ENCODE assay signal across 23 cellular contexts in the genomic region with DNA sequence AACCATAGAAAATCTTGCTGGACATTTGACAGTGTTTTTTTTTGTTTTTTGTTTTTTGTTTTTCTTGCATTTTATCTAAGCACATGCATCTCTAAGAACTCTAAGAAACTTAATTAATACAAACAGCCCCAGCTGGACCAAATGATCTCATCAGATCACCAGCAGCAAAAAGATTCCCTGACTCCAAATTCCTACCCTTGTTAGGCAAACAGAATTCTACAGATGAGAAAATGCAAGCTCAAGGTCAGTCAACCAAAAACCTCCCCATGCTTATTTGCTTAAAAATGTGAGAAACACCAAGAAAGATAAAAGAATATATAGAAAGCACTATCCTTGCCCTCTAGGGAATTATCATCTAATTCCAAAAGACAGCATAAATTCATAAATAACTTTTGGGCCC.
DNase-seq lines count a peak whose midpoint lies in the region; ATAC-seq and TF ChIP-seq lines count a peak whose summit lies in the region.
"Had no signal": no experiment of that assay in that cellular context is flagged by ENCODE, and none has a peak within 500 bp of the region (broad histone marks: within the 10 kb centered on the region; RNA-seq: fewer than 3 reads in every experiment).

No MANE protein-coding gene starts in this region.

- peak overlapping the region; percentile 40 for H3K4me2 ChIP-seq in Karpas-422 (ENCODE audit: low read depth, low read length, poor library complexity, severe bottlenecking)
- no peak overlapping the region for H3K4me2 ChIP-seq in mesenchymal stem cell (ENCODE audit: low read length, poor library complexity, severe bottlenecking)
- H3K4me2 ChIP-seq: A549; BLaER1 treated with 17β-estradiol and CSF1 and Interleukin-3, amounts not matched to agents 10 nM and 100 nM had no signal

- DNase-seq in Karpas-422 (no peak), mesenchymal stem cell (no peak), prostate gland (ENCODE audit: low spot score) (no peak)
- no peak for DNase-seq in effector CD8-positive, alpha-beta T cell (lab: John Stamatoyannopoulos, UW)
- DNase-seq: AML-193; CD4-positive, alpha-beta T cell; GOT3; HFFc6; Kasumi-1; NCI-H1092 treated with DMSO at 0.1 percent for 48 hours; NCI-H1436; NCI-H187 treated with DMSO at 0.1 percent for 48 hours; NCI-H2171 treated with DMSO at 0.1 percent for 48 hours; NCI-H345; NCI-H510A treated with DMSO at 0.1 percent for 48 hours; NCI-H774; SJCRH30 had no signal

- ATAC-seq in HG03196 (IDR thresholded peaks at IDR 0.05; ENCODE audit: unreplicated experiment) (no peak), HG03439 (IDR thresholded peaks at IDR 0.05; ENCODE audit: unreplicated experiment) (no peak)
- ATAC-seq: A549 had no signal

- no peak for TF ChIP-seq CTCF in prostate gland (IDR thresholded peaks at IDR 0.05)

- H3K4me3 ChIP-seq in Karpas-422 (ENCODE audit: low read length) (no peak overlapping the region), mesenchymal stem cell (ENCODE audit: insufficient read depth in 1 of 2, low read depth in 1 of 2, low read length in 2 of 2) (no peak overlapping the region), prostate gland (no peak overlapping the region)
- H3K4me3 ChIP-seq: A549; BLaER1 treated with 17β-estradiol and CSF1 and Interleukin-3, amounts not matched to agents 10 nM and 100 nM; HAP-1; SJCRH30 had no signal

- H3K79me2 ChIP-seq in Karpas-422 (ENCODE audit: low read length) = peaks cover 100% of the 10 kb centered on the region

- no peak for TF ChIP-seq POLR2A in prostate gland (IDR thresholded peaks at IDR 0.05)

- H2AFZ ChIP-seq in Karpas-422 (ENCODE audit: low read length) = no peak overlapping the region
- no peak overlapping the region for H2AFZ ChIP-seq in mesenchymal stem cell (ENCODE audit: low read depth, low read length)

- peaks cover 8% of the 10 kb centered on the region for H3K79me1 ChIP-seq in mesenchymal stem cell (replicated peaks; ENCODE audit: low read length, poor library complexity, severe bottlenecking)

- no peak overlapping the region for H2BK15ac ChIP-seq in mesenchymal stem cell (ENCODE audit: low read depth, poor library complexity, severe bottlenecking)

- peak overlapping the region; percentile 78 for H2AK5ac ChIP-seq in mesenchymal stem cell (ENCODE audit: low read length, severe bottlenecking)

- H3K27me3 ChIP-seq in Karpas-422 (ENCODE audit: low read length) = no peaks in the 10 kb centered on the region
- no peaks in the 10 kb centered on the region for H3K27me3 ChIP-seq in mesenchymal stem cell (ENCODE audit: control insufficient read depth in 1 of 2, insufficient read depth in 1 of 2, low read length in 2 of 2)
- no peaks in the 10 kb centered on the region for H3K27me3 ChIP-seq in prostate gland (replicated peaks; ENCODE audit: insufficient read depth)
- H3K27me3 ChIP-seq: BLaER1 treated with 17β-estradiol and CSF1 and Interleukin-3, amounts not matched to agents 10 nM and 100 nM; SJCRH30 had no signal

- H4K20me1 ChIP-seq in Karpas-422 (ENCODE audit: insufficient read depth, low read depth, low read length) = no peaks in the 10 kb centered on the region
- H4K20me1 ChIP-seq: BLaER1 treated with 17β-estradiol and CSF1 and Interleukin-3, amounts not matched to agents 10 nM and 100 nM had no signal

- H3K14ac ChIP-seq in mesenchymal stem cell (ENCODE audit: low read length in 2 of 2) = no peak overlapping the region

- peak overlapping the region; percentile 14 for H3K27ac Mint-ChIP-seq in dendritic cell treated with granulocyte-macrophage colony-stimulating factor and Interleukin-4, amounts not matched to agents 40 ng/mL and 50 ng/mL, for 4 days
- H3K27ac Mint-ChIP-seq: CD4-positive, alpha-beta T cell; HFFc6 had no signal

- H3K27me3 Mint-ChIP-seq in dendritic cell treated with granulocyte-macrophage colony-stimulating factor and Interleukin-4, amounts not matched to agents 40 ng/mL and 50 ng/mL, for 4 days = no peaks in the 10 kb centered on the region
- H3K27me3 Mint-ChIP-seq: CD4-positive, alpha-beta T cell had no signal

- no peak overlapping the region for H4K8ac ChIP-seq in mesenchymal stem cell (ENCODE audit: low read length)

- H3K9me2 ChIP-seq in Karpas-422 (replicated peaks; ENCODE audit: insufficient read depth, low read length) = no peaks in the 10 kb centered on the region

- H3K23ac ChIP-seq in mesenchymal stem cell (ENCODE audit: low read length in 2 of 2) = no peak overlapping the region

- no peak overlapping the region for H2BK120ac ChIP-seq in mesenchymal stem cell (ENCODE audit: low read depth, low read length)

- H3K4me1 ChIP-seq in Karpas-422 (ENCODE audit: low read length) = peaks cover 96% of the 10 kb centered on the region
- peaks cover 11% of the 10 kb centered on the region for H3K4me1 ChIP-seq in mesenchymal stem cell (ENCODE audit: control insufficient read depth, insufficient read depth, low read depth, low read length)
- H3K4me1 ChIP-seq in prostate gland (replicated peaks) = no peaks in the 10 kb centered on the region
- H3K4me1 ChIP-seq: SJCRH30 had no signal

- H3K36me3 Mint-ChIP-seq in dendritic cell treated with granulocyte-macrophage colony-stimulating factor and Interleukin-4, amounts not matched to agents 40 ng/mL and 50 ng/mL, for 4 days (ENCODE audit: low read depth) = peaks cover 5% of the 10 kb centered on the region

- intact Hi-C loops in dendritic cell treated with granulocyte-macrophage colony-stimulating factor and Interleukin-4, amounts not matched to agents 40 ng/mL and 50 ng/mL, for 4 days (cut with micrococcal nuclease) = no loop called here
- intact Hi-C loops in prostate gland (cut with DNase I) = no loop called here

- H3K36me3 ChIP-seq in Karpas-422 (ENCODE audit: insufficient read depth, low read length) = peaks cover 11% of the 10 kb centered on the region; the same call in 1 of the 2 replicates
- H3K36me3 ChIP-seq in mesenchymal stem cell (ENCODE audit: control insufficient read depth in 1 of 2, insufficient read depth in 2 of 2, low read depth in 1 of 2, low read length in 2 of 2) = no peaks in the 10 kb centered on the region
- H3K36me3 ChIP-seq in prostate gland = no peaks in the 10 kb centered on the region
- H3K36me3 ChIP-seq: BLaER1 treated with 17β-estradiol and CSF1 and Interleukin-3, amounts not matched to agents 10 nM and 100 nM; SJCRH30 had no signal

- H3K4me1 Mint-ChIP-seq in dendritic cell treated with granulocyte-macrophage colony-stimulating factor and Interleukin-4, amounts not matched to agents 40 ng/mL and 50 ng/mL, for 4 days (ENCODE audit: low read depth) = peaks cover 29% of the 10 kb centered on the region

- peak overlapping the region; percentile 92 for H2BK5ac ChIP-seq in mesenchymal stem cell (ENCODE audit: low read depth, low read length, poor library complexity, severe bottlenecking)

- H3K9ac ChIP-seq in Karpas-422 (ENCODE audit: low read length) (no peak overlapping the region), mesenchymal stem cell (ENCODE audit: low read length) (no peak overlapping the region)
- H3K9ac ChIP-seq: BLaER1 treated with 17β-estradiol and CSF1 and Interleukin-3, amounts not matched to agents 10 nM and 100 nM had no signal

- no peak overlapping the region for H3K4ac ChIP-seq in mesenchymal stem cell (ENCODE audit: low read depth in 1 of 2, low read length in 2 of 2)

- H3K27ac ChIP-seq in Karpas-422 (ENCODE audit: low read length) (peak overlapping the region; percentile 63), mesenchymal stem cell (ENCODE audit: low read length, poor library complexity, severe bottlenecking) (peak overlapping the region; percentile 100), prostate gland (no peak overlapping the region)
- H3K27ac ChIP-seq: A549; BLaER1 treated with 17β-estradiol and CSF1 and Interleukin-3, amounts not matched to agents 10 nM and 100 nM; SJCRH30 had no signal

- no peak overlapping the region for H3K18ac ChIP-seq in mesenchymal stem cell (ENCODE audit: low read depth in 1 of 2, low read length in 2 of 2)

- no peak overlapping the region for H4K91ac ChIP-seq in mesenchymal stem cell (ENCODE audit: low read length)

- H3K9me3 ChIP-seq in Karpas-422 (ENCODE audit: low read length) (no peaks in the 10 kb centered on the region), mesenchymal stem cell (ENCODE audit: control insufficient read depth, low read length) (no peaks in the 10 kb centered on the region), prostate gland (no peaks in the 10 kb centered on the region)
- H3K9me3 ChIP-seq: A549, HAP-1, SJCRH30 had no signal

- no peak overlapping the region for H2BK12ac ChIP-seq in mesenchymal stem cell (ENCODE audit: low read length in 2 of 2)

- no peak overlapping the region for H3K4me3 Mint-ChIP-seq in dendritic cell treated with granulocyte-macrophage colony-stimulating factor and Interleukin-4, amounts not matched to agents 40 ng/mL and 50 ng/mL, for 4 days
- H3K4me3 Mint-ChIP-seq: CD4-positive, alpha-beta T cell; HFFc6 had no signal

- no peaks in the 10 kb centered on the region for H3K9me3 Mint-ChIP-seq in dendritic cell treated with granulocyte-macrophage colony-stimulating factor and Interleukin-4, amounts not matched to agents 40 ng/mL and 50 ng/mL, for 4 days
- H3K9me3 Mint-ChIP-seq: CD4-positive, alpha-beta T cell; HFFc6 had no signal

Comparison
In these comparisons a context has a peak if more than half of its experiments do, and no peak if none do; other contexts are left out.
1. H3K27ac ChIP-seq: peak in Karpas-422 (single experiment) and mesenchymal stem cell (single experiment); none in prostate gland (0 of 2).